In the genomic region with DNA sequence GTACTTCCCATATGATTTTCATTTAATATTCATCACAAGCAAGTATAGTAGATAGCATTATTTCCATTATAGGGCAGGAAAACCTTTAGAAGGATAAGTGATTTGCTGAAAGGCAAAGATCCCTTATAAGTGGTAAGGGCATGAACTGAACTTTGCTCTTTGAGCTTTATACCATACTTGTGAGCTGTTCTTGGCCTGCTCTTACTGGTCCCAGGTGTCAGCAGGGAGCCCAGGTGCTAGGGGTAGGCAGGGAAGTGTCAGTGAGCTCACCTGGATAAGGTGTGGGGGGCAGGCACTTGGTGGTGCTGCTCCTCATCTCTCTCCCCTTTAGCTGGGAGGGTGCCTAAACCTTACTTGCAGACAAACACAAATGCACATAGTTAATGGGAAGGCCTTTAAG, we compare ENCODE assay signal across 24 cellular contexts.
"Had no signal": no experiment of that assay in that cellular context is flagged by ENCODE, and none has a peak within 500 bp of the region (broad histone marks: within the 10 kb centered on the region; RNA-seq: fewer than 3 reads in every experiment).

No MANE protein-coding gene starts in this region.

- DNase-seq: activated CD4-positive, alpha-beta memory T cell treated with anti-CD3 and anti-CD28 coated beads for 36 hours; activated CD4-positive, alpha-beta T cell treated with anti-CD3 and anti-CD28 coated beads for 1 hour; activated gamma-delta T cell; activated T-cell treated with anti-CD3 and anti-CD28 coated beads, Interleukin-2, amount 50 U/mL, for 24 hours; amygdala; brain microvascular endothelial cell; heart left ventricle; left cardiac atrium; mammary epithelial cell; naive thymus-derived CD4-positive, alpha-beta T cell; posterior cingulate gyrus; stimulated activated CD4-positive, alpha-beta T cell treated with anti-CD3 and anti-CD28 coated beads, Interleukin-4, amount 100 ng/mL, for 4 hours; stimulated activated CD8-positive, alpha-beta memory T cell treated with anti-CD3 and anti-CD28 coated beads, Interleukin-4, amount 100 ng/mL, for 48 hours; T-helper 1 cell; T1000; upper lobe of left lung had no signal

- H3K27me3 Mint-ChIP-seq: activated CD4-positive, alpha-beta memory T cell treated with anti-CD3 and anti-CD28 coated beads for 36 hours; naive thymus-derived CD4-positive, alpha-beta T cell had no signal

- H3K9me3 Mint-ChIP-seq: activated CD4-positive, alpha-beta memory T cell treated with anti-CD3 and anti-CD28 coated beads for 36 hours; central memory CD8-positive, alpha-beta T cell had no signal

- H3K9me3 ChIP-seq: heart left ventricle, neutrophil, right atrium auricular region, suprapubic skin, upper lobe of left lung had no signal

- ATAC-seq: activated naive CD4-positive, alpha-beta T cell treated with anti-CD3 and anti-CD28 coated beads, Interleukin-2, amount 50 U/mL, for 72 hours; heart left ventricle; left cardiac atrium; naive thymus-derived CD4-positive, alpha-beta T cell; SK-N-SH treated with all-trans-retinoic acid at 6 μM for 48 hours had no signal

- H3K4me1 ChIP-seq: upper lobe of left lung had no signal

- H3K27ac Mint-ChIP-seq: activated CD4-positive, alpha-beta memory T cell treated with anti-CD3 and anti-CD28 coated beads for 36 hours; activated naive CD4-positive, alpha-beta T cell treated with anti-CD3 and anti-CD28 coated beads, Interleukin-2, amount 50 U/mL, for 72 hours; activated T-cell treated with anti-CD3 and anti-CD28 coated beads, Interleukin-2, amount 50 U/mL, for 24 hours; naive thymus-derived CD4-positive, alpha-beta T cell had no signal

- H3K4me3 Mint-ChIP-seq: activated CD4-positive, alpha-beta memory T cell treated with anti-CD3 and anti-CD28 coated beads for 36 hours; activated T-cell treated with anti-CD3 and anti-CD28 coated beads, Interleukin-2, amount 50 U/mL, for 24 hours; central memory CD8-positive, alpha-beta T cell; naive thymus-derived CD4-positive, alpha-beta T cell; stimulated activated naive CD8-positive, alpha-beta T cell treated with anti-CD3 and anti-CD28 coated beads, Interleukin-15, Interleukin-2, amounts not matched to agents 100 ng/mL and 50 ng/mL, for 24 hours had no signal

- H3K27ac ChIP-seq: brain microvascular endothelial cell, heart left ventricle, neutrophil, right atrium auricular region, skin epidermis, suprapubic skin, upper lobe of left lung had no signal

- H3K27me3 ChIP-seq: brain microvascular endothelial cell, heart left ventricle, right atrium auricular region, suprapubic skin, upper lobe of left lung had no signal

- H3K4me3 ChIP-seq: heart left ventricle, right atrium auricular region, skin epidermis, suprapubic skin, upper lobe of left lung had no signal

- H3K36me3 Mint-ChIP-seq: activated CD4-positive, alpha-beta memory T cell treated with anti-CD3 and anti-CD28 coated beads for 36 hours had no signal

- H3K36me3 ChIP-seq: brain microvascular endothelial cell, heart left ventricle, neutrophil, right atrium auricular region, suprapubic skin, upper lobe of left lung had no signal
